8 cellular contexts compared by ENCODE assay signal in the genomic region with DNA sequence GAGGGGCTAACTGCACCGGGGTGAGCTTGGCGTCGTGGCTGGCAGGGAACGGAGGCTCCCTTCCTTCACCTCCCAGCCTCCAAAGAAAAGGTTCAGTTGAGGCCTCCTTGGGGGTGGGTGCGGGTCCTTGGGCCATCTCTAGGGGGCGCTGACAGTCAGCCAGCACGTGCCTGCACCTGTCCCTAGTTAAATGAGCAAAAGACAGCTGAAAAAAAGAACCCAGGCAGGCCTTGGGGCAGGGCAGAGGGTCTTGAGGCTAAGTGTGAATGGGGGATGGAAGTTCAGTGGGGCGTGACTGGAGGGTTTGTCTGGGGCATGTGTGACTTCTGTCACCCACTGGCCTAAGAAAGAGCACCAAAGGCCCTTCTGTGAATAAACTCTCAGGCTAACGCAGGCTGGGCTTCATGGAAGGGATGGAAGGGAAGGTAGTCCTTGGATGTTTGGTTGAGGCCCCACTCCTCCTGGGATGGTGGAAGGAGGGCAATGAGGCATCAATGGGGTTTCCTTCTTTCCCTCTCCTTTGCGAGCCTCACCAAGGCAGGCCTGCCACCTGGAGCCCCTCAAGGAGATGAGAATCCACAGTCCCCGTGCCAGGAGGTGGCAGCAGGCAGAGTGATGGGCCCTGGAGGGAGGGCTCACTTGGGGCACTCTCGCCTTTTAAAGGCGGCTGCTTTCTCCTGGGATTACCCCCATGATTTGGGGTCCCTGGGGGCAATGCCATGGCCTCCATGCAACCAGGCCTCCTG. TPM values are rescaled to one million over a fixed set of nuclear protein-coding genes. Genes with fewer than 3 reads are reported as not detected.
A peak's percentile ranks its signal among the peaks of the same experiment; 100 is the strongest.
DNase-seq lines count a peak whose midpoint lies in the region; ATAC-seq and TF ChIP-seq lines count a peak whose summit lies in the region.

No MANE protein-coding gene starts in this region.

- RAD21 ChIA-PET in HCT116 (lab: Charles Lee; ENCODE audit: low non-redundant PET in 1 of 2, low total read pairs in 2 of 2, uncharacterized antibody in 2 of 2, unreplicated experiment in 2 of 2) = interaction anchor here (0.6 to 1.0 kb wide), 2 partner anchors 9 to 54 kb away, joined by 3 to 4 read pairs; no protein-coding TSS in a partner anchor

- H3K36me3 ChIP-seq in HCT116 (ENCODE audit: control insufficient read depth in 1 of 2, insufficient read depth in 2 of 2, low read length in 2 of 2) = no peaks in the 10 kb centered on the region
- H3K36me3 ChIP-seq in mammary epithelial cell (ENCODE audit: insufficient read depth, low read length) = no peaks in the 10 kb centered on the region
- no peaks in the 10 kb centered on the region for H3K36me3 ChIP-seq in mucosa of rectum (ENCODE audit: control insufficient read depth in 2 of 2, insufficient read depth in 2 of 2, low read length in 2 of 2)
- no peaks in the 10 kb centered on the region for H3K36me3 ChIP-seq in upper lobe of left lung

- intact Hi-C loops in HCT116 (cut with micrococcal nuclease) = no loop called here
- intact Hi-C loops in mammary epithelial cell (cut with micrococcal nuclease) = loop anchor here (2.0 kb wide), 1 partner anchor 53 kb away; no protein-coding TSS in a partner anchor

- H2AFZ ChIP-seq in HCT116 (ENCODE audit: low read depth, low read length, poor library complexity, severe bottlenecking) (peak overlapping the region; percentile 68), mammary epithelial cell (ENCODE audit: low read depth, low read length) (no peak overlapping the region)

- POLR2A ChIA-PET in HCT116 (lab: Charles Lee) = interaction anchor here (0.5 to 3.6 kb wide), 2 partner anchors 9 to 56 kb away, joined by 3 to 23 read pairs; partner anchors contain the start of gene ZFP36L2

- no peaks in the 10 kb centered on the region for H3K9me2 ChIP-seq in HCT116 (ENCODE audit: insufficient read depth)

- no TSS peak for BruUV-seq in HCT116 (replicated peaks; lab: Mats Ljungman, UMichigan)
- BruUV-seq in mammary epithelial cell (replicated peaks; lab: Mats Ljungman, UMichigan) = no TSS peak

- dilution Hi-C loops in mammary epithelial cell (cut with HindIII; ENCODE audit: low sequenced_read_pairs) = loop anchor here (5.0 kb wide), 1 partner anchor 58 kb away; no protein-coding TSS in a partner anchor

- H3K4me1 ChIP-seq in HCT116 (ENCODE audit: control insufficient read depth in 1 of 2, insufficient read depth in 2 of 2, low read length in 2 of 2) (peaks cover 13 to 26% of the 10 kb centered on the region in 2 experiments), mammary epithelial cell (ENCODE audit: insufficient read depth, low read length) (peaks cover 20% of the 10 kb centered on the region), mucosa of rectum (ENCODE audit: control insufficient read depth in 2 of 2, insufficient read depth in 2 of 2, low read length in 2 of 2) (peaks cover 44 to 59% of the 10 kb centered on the region in 2 donors), upper lobe of left lung (peaks cover 52 to 64% (median 61%) of the 10 kb centered on the region in 4 donors)

- ATAC-seq in HCT116 (peak; percentile 79), upper lobe of left lung (ENCODE audit: low FRiP score in 2 of 2) (peak; percentile 28 to 58), GM21723 (IDR thresholded peaks at IDR 0.05; ENCODE audit: unreplicated experiment) (no peak), HG03342 (IDR thresholded peaks at IDR 0.05; ENCODE audit: unreplicated experiment) (no peak), GM21576 (IDR thresholded peaks at IDR 0.05; ENCODE audit: unreplicated experiment) (no peak)

- H3K27me3 ChIP-seq in HCT116 (ENCODE audit: insufficient read depth, low read length) (no peaks in the 10 kb centered on the region), mammary epithelial cell (ENCODE audit: insufficient read depth, low read length) (no peaks in the 10 kb centered on the region), mucosa of rectum (ENCODE audit: control insufficient read depth in 2 of 2, insufficient read depth in 2 of 2, low read length in 2 of 2) (no peaks in the 10 kb centered on the region), upper lobe of left lung (no peaks in the 10 kb centered on the region)

- H3K27ac ChIP-seq in HCT116 (ENCODE audit: low read depth, low read length) = peak overlapping the region; percentile 41; the same call in 1 of the 2 replicates
- H3K27ac ChIP-seq in mammary epithelial cell (ENCODE audit: insufficient read depth, low read depth, low read length) = no peak overlapping the region
- peak overlapping the region; percentile 94 to 97 for H3K27ac ChIP-seq in mucosa of rectum (ENCODE audit: low read depth in 2 of 2, low read length in 2 of 2)
- H3K27ac ChIP-seq in upper lobe of left lung = peak overlapping the region; percentile 79 to 88 (median 86)

- TF ChIP-seq RAD21 in HCT116 (IDR thresholded peaks at IDR 0.05; ENCODE audit: low read depth) = peak; percentile 85

- H3K9me3 ChIP-seq in HCT116 (ENCODE audit: control insufficient read depth in 1 of 2, insufficient read depth in 1 of 2, low read depth in 1 of 2, low read length in 2 of 2) = no peaks in the 10 kb centered on the region
- H3K9me3 ChIP-seq in mammary epithelial cell (replicated peaks; ENCODE audit: insufficient read depth, low read length) = peaks cover 3% of the 10 kb centered on the region
- H3K9me3 ChIP-seq in mucosa of rectum (ENCODE audit: control insufficient read depth in 2 of 2, low read length in 2 of 2) = no peaks in the 10 kb centered on the region
- peaks cover 0 to 8% (median 3%) of the 10 kb centered on the region in 4 donors for H3K9me3 ChIP-seq in upper lobe of left lung

- no peak for TF ChIP-seq EP300 in upper lobe of left lung (IDR thresholded peaks at IDR 0.05)

- H4K20me1 ChIP-seq in HCT116 (ENCODE audit: insufficient read depth) (no peaks in the 10 kb centered on the region), mammary epithelial cell (ENCODE audit: insufficient read depth, low read length) (no peaks in the 10 kb centered on the region)

- H3K4me3 ChIP-seq in HCT116 (replicated peaks in 1 of 2; ENCODE audit: low read depth in 1 of 2, low read length in 2 of 2) (no peak overlapping the region), mammary epithelial cell (replicated peaks in 1 of 3; ENCODE audit: insufficient read depth in 1 of 3, low read depth in 2 of 3, low read length in 3 of 3) (no peak overlapping the region), mucosa of rectum (ENCODE audit: low read length in 2 of 2) (peak overlapping the region; percentile 58 to 61), upper lobe of left lung (no peak overlapping the region)

- CTCF ChIA-PET in HCT116 (lab: Charles Lee) (interaction anchor here (0.5 to 2.8 kb wide), 10 partner anchors 9 to 371 kb away, joined by 3 to 23 read pairs (median 4); partner anchors contain the start of gene ZFP36L2), mammary epithelial cell (lab: Charles Lee; ENCODE audit: low non-redundant PET) (interaction anchor here (0.5 to 0.8 kb wide), 2 partner anchors 58 to 75 kb away, joined by 5 to 19 read pairs; no protein-coding TSS in a partner anchor)

- WGBS in mammary epithelial cell (ENCODE audit: low coverage, missing lambda C conversion rate) = 78% methylated on average over 13 of the region's 13 CpGs
- WGBS in upper lobe of left lung, 2 donors = 54 to 63% methylated on average over 9 to 13 of the region's 13 CpGs

- H3K9ac ChIP-seq in HCT116 (ENCODE audit: low read length) (peak overlapping the region; percentile 23; the same call in 1 of the 2 replicates), mammary epithelial cell (ENCODE audit: insufficient read depth, low read length) (no peak overlapping the region), mucosa of rectum (ENCODE audit: low read depth in 1 of 2, low read length in 2 of 2) (peak overlapping the region; percentile 66 to 94)

- H3K79me2 ChIP-seq in HCT116 (ENCODE audit: insufficient read depth, low read length) (no peaks in the 10 kb centered on the region), mammary epithelial cell (ENCODE audit: insufficient read depth, low read length) (no peaks in the 10 kb centered on the region)

- no peak for DNase-seq in HCT116 (ENCODE audit: low read depth, low spot score)
- peak; percentile 61 for DNase-seq in T-helper 9 cell
- DNase-seq in mammary epithelial cell = no peak
- peak in 1 of 2 donors; percentile 70 for DNase-seq in upper lobe of left lung

- TF ChIP-seq CTCF in HCT116 (IDR thresholded peaks at IDR 0.05 in 2 of 3, conservative IDR thresholded peaks at IDR 0.05 in 1 of 3; ENCODE audit: borderline replicate concordance in 1 of 3, insufficient read depth in 1 of 3, low read depth in 2 of 3, low read length in 2 of 3) (peak; percentile 79 to 96 (median 93)), mammary epithelial cell (conservative IDR thresholded peaks at IDR 0.05 in 1 of 2, IDR thresholded peaks at IDR 0.05 in 1 of 2; ENCODE audit: extremely low read depth in 1 of 2, insufficient read depth in 1 of 2, low read depth in 1 of 2, low read length in 2 of 2) (peak; percentile 56 to 70), upper lobe of left lung (IDR thresholded peaks at IDR 0.05) (peak; percentile 36 to 65 (median 60))

- in situ Hi-C loops in mammary epithelial cell (cut with MboI; ENCODE audit: low sequenced_read_pairs in 2 of 2) = no loop called here

- no peak for TF ChIP-seq POLR2A in HCT116 (IDR thresholded peaks at IDR 0.05; ENCODE audit: borderline replicate concordance, extremely low read depth, insufficient read depth, insufficient read length)
- no peak for TF ChIP-seq POLR2A in upper lobe of left lung (IDR thresholded peaks at IDR 0.05)

- H3K4me2 ChIP-seq in HCT116 (ENCODE audit: low read length) (peak overlapping the region; percentile 52), mammary epithelial cell (ENCODE audit: insufficient read depth, low read depth, low read length) (no peak overlapping the region)

TF ChIP-seq in HCT116, 20 proteins besides CTCF, POLR2A, EP300 and RAD21:
- no peak for TF ChIP-seq POLR2AphosphoS5 (IDR thresholded peaks at IDR 0.05; ENCODE audit: low read depth, low read length)
- TF ChIP-seq MAX (IDR thresholded peaks at IDR 0.05) = peak; percentile 89
- no peak for TF ChIP-seq CEBPB (IDR thresholded peaks at IDR 0.05; ENCODE audit: low read depth)
- TF ChIP-seq EZH2 (IDR thresholded peaks at IDR 0.05) = no peak
- peak; percentile 68 for TF ChIP-seq CBX3 (IDR thresholded peaks at IDR 0.05; ENCODE audit: low read depth)
- no peak for TF ChIP-seq ZFX (IDR thresholded peaks at IDR 0.05)
- TF ChIP-seq EGR1 (IDR thresholded peaks at IDR 0.05; ENCODE audit: low read depth) = no peak
- no peak for TF ChIP-seq SIN3A (IDR thresholded peaks at IDR 0.05; ENCODE audit: low read depth)
- TF ChIP-seq FOSL1 (IDR thresholded peaks at IDR 0.05; ENCODE audit: low read depth) = no peak
- TF ChIP-seq EZH2phosphoT487 (IDR thresholded peaks at IDR 0.05; ENCODE audit: borderline replicate concordance) = no peak
- TF ChIP-seq SRF (IDR thresholded peaks at IDR 0.05; ENCODE audit: low read depth) = no peak

RNA-seq across cellular contexts. Expression of gene ZFP36L2, which starts 56.2 kb away (rescaled TPM):
- total RNA-seq in HCT116 (2021; ENCODE audit: unreplicated experiment) = 30.3 TPM
- polyA plus RNA-seq in HCT116 (2012) = 15.7 and 29.3 TPM in 2 replicates
- 100 to 1,000 TPM in 1 of 2 donors, 10 to 100 TPM in 1; 26.3 to 213 TPM for total RNA-seq in mammary epithelial cell
- polyA plus RNA-seq in mammary epithelial cell = 35.6 TPM
- 68.7 TPM for polyA minus RNA-seq in mammary epithelial cell
- 100 to 1,000 TPM in 4 of 6 donors, 10 to 100 TPM in 2; 65.4 to 180 (median 127) TPM for total RNA-seq in upper lobe of left lung

Comparison
In these comparisons a context has a peak if more than half of its experiments do, and no peak if none do; other contexts are left out.
1. ATAC-seq: peak in HCT116 (single experiment) and upper lobe of left lung (2 of 2); none in GM21723 (single experiment), HG03342 (single experiment) and GM21576 (single experiment).
2. H3K4me3 ChIP-seq: peak in mucosa of rectum (2 of 2); none in HCT116 (0 of 2), mammary epithelial cell (0 of 3) and upper lobe of left lung (0 of 4).
3. Peak in every context shown above with its lines, with median percentiles within 50 percentile points of each other: CTCF ChIP-seq.